Comparison of ENCODE assay signal across 8 cellular contexts in genomic region chr7:144391823-144392255, GRCh38. TPM values are rescaled to one million over a fixed set of nuclear protein-coding genes. Genes with fewer than 3 reads are reported as not detected.
DNase-seq lines count a peak whose midpoint lies in the region; ATAC-seq, FAIRE-seq and TF ChIP-seq lines count a peak whose summit lies in the region.

No MANE protein-coding gene starts in this region.

- H3K4me1 ChIP-seq in endothelial cell of umbilical vein (ENCODE audit: control insufficient read depth, extremely low read depth, insufficient read depth, low read length) (no peaks in the 10 kb centered on the region), mucosa of descending colon (ENCODE audit: low read depth) (peaks cover 8% of the 10 kb centered on the region)

- no peak for TF ChIP-seq POLR2A in endothelial cell of umbilical vein (IDR thresholded peaks at IDR 0.05; ENCODE audit: low read depth, low read length)

- TF ChIP-seq CTCF in endothelial cell of umbilical vein (IDR thresholded peaks at IDR 0.05; ENCODE audit: extremely low read depth in 1 of 2, insufficient read depth in 1 of 2, low read depth in 1 of 2, low read length in 2 of 2), result peak; percentile 44 to 55
- peak; percentile 47 for TF ChIP-seq CTCF in mucosa of descending colon (IDR thresholded peaks at IDR 0.05)

- H3K27me3 Mint-ChIP-seq in activated CD4-positive, alpha-beta T cell treated with anti-CD3 and anti-CD28 coated beads, Interleukin-2, amount 10 ng/mL, durations not matched to agents 24 days and 14 days, result peaks cover 5% of the 10 kb centered on the region

- no peaks in the 10 kb centered on the region for H3K27me3 ChIP-seq in endothelial cell of umbilical vein (ENCODE audit: control insufficient read depth in 2 of 2, insufficient read depth in 2 of 2, low read length in 2 of 2)

- intact Hi-C loops in activated CD4-positive, alpha-beta T cell treated with anti-CD3 and anti-CD28 coated beads, Interleukin-2, amount 10 ng/mL, durations not matched to agents 24 days and 14 days (cut with micrococcal nuclease), result loop anchor here (5.0 kb wide), 1 partner anchor 215 kb away; no protein-coding TSS in a partner anchor
- intact Hi-C loops in endothelial cell of umbilical vein (cut with micrococcal nuclease), result loop anchor here (10.0 kb wide), 1 partner anchor 487 kb away; the partner anchor contains the start of gene TCAF1
- intact Hi-C loops in mucosa of descending colon (cut with DNase I, micrococcal nuclease), result no loop called here

- no peaks in the 10 kb centered on the region for H3K9me1 ChIP-seq in endothelial cell of umbilical vein (replicated peaks; ENCODE audit: control insufficient read depth, extremely low read depth, insufficient read depth, low read length)

- ATAC-seq in GM21526 (IDR thresholded peaks at IDR 0.05; ENCODE audit: low FRiP score, unreplicated experiment) (peak; percentile 75), SK-N-SH treated with all-trans-retinoic acid at 6 μM for 48 hours (peak; percentile 94), mucosa of descending colon (peak; percentile 80)

- no peak overlapping the region for H3K4me3 Mint-ChIP-seq in activated CD4-positive, alpha-beta T cell treated with anti-CD3 and anti-CD28 coated beads, Interleukin-2, amount 10 ng/mL, durations not matched to agents 24 days and 14 days

- H3K9me3 ChIP-seq in endothelial cell of umbilical vein (replicated peaks; ENCODE audit: control insufficient read depth, insufficient read depth, low read length), result no peaks in the 10 kb centered on the region
- H3K9me3 ChIP-seq in mucosa of descending colon, result no peaks in the 10 kb centered on the region

- no peaks in the 10 kb centered on the region for H3K9me3 Mint-ChIP-seq in activated CD4-positive, alpha-beta T cell treated with anti-CD3 and anti-CD28 coated beads, Interleukin-2, amount 10 ng/mL, durations not matched to agents 24 days and 14 days

- no peaks in the 10 kb centered on the region for H3K79me2 ChIP-seq in endothelial cell of umbilical vein (ENCODE audit: control insufficient read depth, insufficient read depth, low read length)

- peak overlapping the region; percentile 64 for H2AFZ ChIP-seq in endothelial cell of umbilical vein (ENCODE audit: low read depth, low read length)

- no peaks in the 10 kb centered on the region for H3K36me3 Mint-ChIP-seq in activated CD4-positive, alpha-beta T cell treated with anti-CD3 and anti-CD28 coated beads, Interleukin-2, amount 10 ng/mL, durations not matched to agents 24 days and 14 days (ENCODE audit: low read depth)

- H3K4me3 ChIP-seq in Jurkat, Clone E6-1 (ENCODE audit: low read length), result no peak overlapping the region
- H3K4me3 ChIP-seq in endothelial cell of umbilical vein (replicated peaks in 1 of 3; ENCODE audit: insufficient read depth in 1 of 3, low read depth in 1 of 3, low read length in 3 of 3) (no peak overlapping the region), mucosa of descending colon (no peak overlapping the region)

- H3K9ac ChIP-seq in endothelial cell of umbilical vein (replicated peaks; ENCODE audit: extremely low read depth, insufficient read depth, low read length), result no peak overlapping the region

- H3K27ac Mint-ChIP-seq in activated CD4-positive, alpha-beta T cell treated with anti-CD3 and anti-CD28 coated beads, Interleukin-2, amount 10 ng/mL, durations not matched to agents 24 days and 14 days, result no peak overlapping the region

- dilution Hi-C loops in endothelial cell of umbilical vein (cut with MboI; ENCODE audit: extremely low pct_ligation_motif_present, low sequenced_read_pairs), result no loop called here

- no peak overlapping the region for H3K27ac ChIP-seq in endothelial cell of umbilical vein (ENCODE audit: insufficient read depth, low read depth, low read length)

- peak overlapping the region; percentile 40 for H3K4me2 ChIP-seq in endothelial cell of umbilical vein (ENCODE audit: insufficient read depth, low read length)

- BruUV-seq in endothelial cell of umbilical vein (replicated peaks; lab: Mats Ljungman, UMichigan), result no TSS peak

- no peaks in the 10 kb centered on the region for H4K20me1 ChIP-seq in endothelial cell of umbilical vein (replicated peaks; ENCODE audit: control insufficient read depth, extremely low read depth, insufficient read depth, low read length)

- H3K36me3 ChIP-seq in endothelial cell of umbilical vein (ENCODE audit: control insufficient read depth in 2 of 2, extremely low read depth in 1 of 2, insufficient read depth in 2 of 2, low read length in 2 of 2) (no peaks in the 10 kb centered on the region), mucosa of descending colon (ENCODE audit: low read depth) (no peaks in the 10 kb centered on the region)

- H3K4me1 Mint-ChIP-seq in activated CD4-positive, alpha-beta T cell treated with anti-CD3 and anti-CD28 coated beads, Interleukin-2, amount 10 ng/mL, durations not matched to agents 24 days and 14 days, result peaks cover 2% of the 10 kb centered on the region

- peak; percentile 86 for FAIRE-seq in endothelial cell of umbilical vein (lab: Jason Lieb, UNC)

- CTCF ChIA-PET in endothelial cell of umbilical vein (lab: Charles Lee), result interaction anchor here (0.7 to 2.1 kb wide), 10 partner anchors 9 to 655 kb away, joined by 3 to 19 read pairs (median 4); no protein-coding TSS in a partner anchor

- peak; percentile 80 for DNase-seq in activated CD4-positive, alpha-beta T cell treated with anti-CD3 and anti-CD28 coated beads, Interleukin-2, amount 10 ng/mL, durations not matched to agents 24 days and 14 days
- DNase-seq in activated CD4-positive, alpha-beta T cell treated with anti-CD3 and anti-CD28 coated beads, Interleukin-2, amount 50 U/mL, for 48 hours, result no peak
- peak; percentile 41 for DNase-seq in Jurkat, Clone E6-1 (ENCODE audit: low read depth, low spot score)
- DNase-seq in endothelial cell of umbilical vein (ENCODE audit: low read depth, low spot score), result peak; percentile 62
- peak in 1 of 3 donors; percentile 28 for DNase-seq in mucosa of descending colon
- no peak for DNase-seq in activated effector memory CD4-positive, alpha-beta T cell treated with anti-CD3 and anti-CD28 coated beads, Interleukin-2, amount 50 U/mL, for 16 hours

- POLR2A ChIA-PET in endothelial cell of umbilical vein (lab: Charles Lee), result interaction anchor here (0.8 kb wide), 1 partner anchor 1012 kb away, joined by 3 read pairs; no protein-coding TSS in a partner anchor

TF ChIP-seq in SK-N-SH treated with all-trans-retinoic acid at 6 μM for 48 hours, 23 proteins besides CTCF, POLR2A, EP300 and RAD21 (continues in another document):
- TF ChIP-seq ZNF8 (CRISPR knock-in tag; IDR thresholded peaks at IDR 0.05) (no peak), ARNTL (CRISPR knock-in tag; IDR thresholded peaks at IDR 0.05; ENCODE audit: borderline replicate concordance, low read depth) (no peak)

TF ChIP-seq in endothelial cell of umbilical vein, 7 proteins besides CTCF, POLR2A, EP300 and RAD21:
- TF ChIP-seq FOS (IDR thresholded peaks at IDR 0.05; ENCODE audit: borderline replicate concordance, insufficient read depth, low read length), result no peak
- no peak for TF ChIP-seq JUN (IDR thresholded peaks at IDR 0.05; ENCODE audit: borderline replicate concordance, insufficient read depth, insufficient read length, low read depth)
- no peak for TF ChIP-seq MAX (IDR thresholded peaks at IDR 0.05; ENCODE audit: insufficient read depth, insufficient read length)
- TF ChIP-seq EZH2 (IDR thresholded peaks at IDR 0.05; ENCODE audit: borderline replicate concordance, low read depth, low read length, severe bottlenecking), result no peak
- TF ChIP-seq MYC (IDR thresholded peaks at IDR 0.05; ENCODE audit: low read depth, low read length), result no peak

RNA-seq across cellular contexts. Expression of gene NOBOX, which starts 11.7 kb away (rescaled TPM):
- not detected in 2 replicates for total RNA-seq in activated CD4-positive, alpha-beta T cell treated with anti-CD3 and anti-CD28 coated beads, Interleukin-2, amount 10 ng/mL, durations not matched to agents 24 days and 14 days
- not detected for polyA plus RNA-seq in Jurkat, Clone E6-1 (2012; ENCODE audit: insufficient read depth, insufficient read length)
- total RNA-seq in endothelial cell of umbilical vein (not detected in 2 replicates), mucosa of descending colon (not detected)
- polyA plus RNA-seq in endothelial cell of umbilical vein, result not detected in 2 replicates
- not detected in 2 replicates for polyA plus RNA-seq in endothelial cell of umbilical vein (2011; cell fraction: cytosol; rRNA removed)
- polyA plus RNA-seq in endothelial cell of umbilical vein (2011; cell fraction: nucleus; rRNA removed), result not detected in 2 replicates
- not detected in 2 replicates for polyA plus RNA-seq in endothelial cell of umbilical vein (2012)
- polyA minus RNA-seq in endothelial cell of umbilical vein, result not detected in 2 replicates
- not detected for polyA minus RNA-seq in endothelial cell of umbilical vein (2011; cell fraction: cytosol; rRNA and poly(A)+ RNA removed)
- polyA minus RNA-seq in endothelial cell of umbilical vein (2011; cell fraction: nucleus; rRNA and poly(A)+ RNA removed), result not detected in 2 replicates

RNA-seq across cellular contexts. Expression of gene ARHGEF5, which starts 36.6 kb away (rescaled TPM):
- total RNA-seq in activated CD4-positive, alpha-beta T cell treated with anti-CD3 and anti-CD28 coated beads, Interleukin-2, amount 10 ng/mL, durations not matched to agents 24 days and 14 days, result 8.7 and 9.4 TPM in 2 replicates
- polyA plus RNA-seq in Jurkat, Clone E6-1 (2012; ENCODE audit: insufficient read depth, insufficient read length), result not detected
- total RNA-seq in endothelial cell of umbilical vein (0.88 and 1.5 TPM in 2 replicates), mucosa of descending colon (100 to 1,000 TPM in 1 of 3 donors, 10 to 100 TPM in 2; 54.7 to 102 (median 68.9) TPM)
- 1.1 TPM in 2 replicates for polyA plus RNA-seq in endothelial cell of umbilical vein
- polyA plus RNA-seq in endothelial cell of umbilical vein (2011; cell fraction: cytosol; rRNA removed), result 0.79 and 1.0 TPM in 2 replicates
- polyA plus RNA-seq in endothelial cell of umbilical vein (2011; cell fraction: nucleus; rRNA removed), result 1.6 and 2.0 TPM in 2 replicates
- 0.37 and 0.62 TPM in 2 replicates for polyA plus RNA-seq in endothelial cell of umbilical vein (2012)
- polyA minus RNA-seq in endothelial cell of umbilical vein, result 0.92 and 1.3 TPM in 2 replicates
- polyA minus RNA-seq in endothelial cell of umbilical vein (2011; cell fraction: cytosol; rRNA and poly(A)+ RNA removed), result 12.8 TPM
- polyA minus RNA-seq in endothelial cell of umbilical vein (2011; cell fraction: nucleus; rRNA and poly(A)+ RNA removed), result 1.2 and 1.3 TPM in 2 replicates

Comparison
In these comparisons a context has a peak if more than half of its experiments do, and no peak if none do; other contexts are left out.
1. DNase-seq: peak in activated CD4-positive, alpha-beta T cell treated with anti-CD3 and anti-CD28 coated beads, Interleukin-2, amount 10 ng/mL, durations not matched to agents 24 days and 14 days (single experiment), Jurkat, Clone E6-1 (single experiment) and endothelial cell of umbilical vein (single experiment); none in activated CD4-positive, alpha-beta T cell treated with anti-CD3 and anti-CD28 coated beads, Interleukin-2, amount 50 U/mL, for 48 hours (0 of 2) and activated effector memory CD4-positive, alpha-beta T cell treated with anti-CD3 and anti-CD28 coated beads, Interleukin-2, amount 50 U/mL, for 16 hours (single experiment).
2. intact Hi-C loops: an anchor here in activated CD4-positive, alpha-beta T cell treated with anti-CD3 and anti-CD28 coated beads, Interleukin-2, amount 10 ng/mL, durations not matched to agents 24 days and 14 days (5.0 kb wide) and endothelial cell of umbilical vein (10.0 kb wide); none called in mucosa of descending colon.
3. Peak in every context shown above with its lines, with median percentiles within 50 percentile points of each other: ATAC-seq.